In genomic region chrX:112048707-112049106, GRCh38 we compare ENCODE assay signal across 1 cellular context.
TF ChIP-seq lines count a peak whose summit lies in the region.

No MANE protein-coding gene starts in this region.

TF ChIP-seq in GM12878, 131 proteins besides CTCF, POLR2A, EP300 and RAD21:
- TF ChIP-seq BHLHE40 (IDR thresholded peaks at IDR 0.05; ENCODE audit: borderline replicate concordance in 1 of 2, low read depth in 2 of 2, low read length in 1 of 2) = no peak
- no peak for TF ChIP-seq MXI1 (IDR thresholded peaks at IDR 0.05; ENCODE audit: low read depth, low read length)
- TF ChIP-seq SMC3 (IDR thresholded peaks at IDR 0.05; ENCODE audit: borderline replicate concordance, low read length) = peak; percentile 32; the same call in 1 of the 2 replicates
